In the genomic region with DNA sequence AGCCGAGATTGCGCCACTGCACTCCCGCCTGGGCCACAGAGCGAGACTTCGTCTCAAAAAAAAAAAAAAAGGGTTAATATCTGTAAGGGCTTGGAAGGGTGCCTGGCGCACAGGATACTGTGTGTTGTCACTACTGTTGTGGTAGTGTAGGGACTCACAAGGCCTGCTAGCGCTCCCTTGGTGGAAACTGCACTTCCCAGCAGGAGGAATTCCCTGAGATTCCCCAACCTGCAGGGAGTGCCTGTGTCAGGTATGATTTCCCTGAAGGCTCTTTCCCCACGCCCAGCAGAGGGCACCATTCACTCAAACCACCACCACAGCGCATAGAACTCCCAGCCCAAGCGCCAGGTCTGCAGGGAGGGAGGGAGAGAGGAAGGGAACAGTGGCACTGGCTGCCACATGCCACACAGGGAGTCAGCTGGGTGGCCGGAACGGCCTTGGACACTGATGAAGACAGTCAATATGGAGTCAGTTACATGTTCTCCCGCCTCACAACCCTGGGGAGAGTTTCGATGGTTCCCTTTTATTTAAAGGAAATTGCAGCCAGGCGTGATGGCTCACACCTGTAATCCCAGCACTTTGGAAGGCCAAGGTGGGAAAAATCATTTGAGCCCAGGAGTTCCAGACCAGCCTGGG, we compare ENCODE assay signal across 8 cellular contexts. TPM values are rescaled to one million over a fixed set of nuclear protein-coding genes. Genes with fewer than 3 reads are reported as not detected.
DNase-seq lines count a peak whose midpoint lies in the region; ATAC-seq, FAIRE-seq and TF ChIP-seq lines count a peak whose summit lies in the region.

No MANE protein-coding gene starts in this region.

- no peak overlapping the region for H2BK15ac ChIP-seq in H1 (ENCODE audit: low read length)

- no peak overlapping the region for H2BK120ac ChIP-seq in H1 (replicated peaks; ENCODE audit: low read depth, low read length)

- H3K79me1 ChIP-seq in H1 (ENCODE audit: low read depth, low read length): no peaks in the 10 kb centered on the region

- no peaks in the 10 kb centered on the region for H3K79me2 ChIP-seq in H1 (ENCODE audit: control insufficient read depth in 1 of 2, insufficient read depth in 2 of 2, low read length in 2 of 2)

- peak; percentile 98 for TF ChIP-seq RAD21 in H1 (IDR thresholded peaks at IDR 0.05 in 1 of 2, conservative IDR thresholded peaks at IDR 0.05 in 1 of 2; ENCODE audit: low read depth in 2 of 2, low read length in 2 of 2)

- H3K14ac ChIP-seq in H1 (ENCODE audit: insufficient read length): no peak overlapping the region

- no peaks in the 10 kb centered on the region for H3K36me3 ChIP-seq in CD4-positive, alpha-beta memory T cell (ENCODE audit: insufficient read depth, low read length)
- peaks cover 0 to 7% (median 4%) of the 10 kb centered on the region in 4 experiments; a peak in 2 of 8 replicates for H3K36me3 ChIP-seq in H1 (ENCODE audit: control insufficient read depth in 2 of 4, insufficient read depth in 4 of 4, low read length in 3 of 4)

- H4K5ac ChIP-seq in H1 (ENCODE audit: insufficient read length, low read depth, low read length): no peak overlapping the region

- no peaks in the 10 kb centered on the region for H3K9me3 Mint-ChIP-seq in CD4-positive, alpha-beta memory T cell
- H3K9me3 Mint-ChIP-seq in activated CD4-positive, alpha-beta memory T cell treated with anti-CD3 and anti-CD28 coated beads, Interleukin-2, amount 10 ng/mL, durations not matched to agents 7 days and 5 days: no peaks in the 10 kb centered on the region

- peak in 1 of 2 experiments; percentile 20; a peak in 2 of 3 replicates for TF ChIP-seq EP300 in H1 (IDR thresholded peaks at IDR 0.05; ENCODE audit: borderline replicate concordance in 1 of 2, low read depth in 2 of 2, low read length in 2 of 2)

- H4K20me1 ChIP-seq in H1 (replicated peaks in 1 of 2; ENCODE audit: control insufficient read depth in 1 of 2, insufficient read depth in 2 of 2, low read length in 2 of 2): no peaks in the 10 kb centered on the region

- H3K4me1 Mint-ChIP-seq in CD4-positive, alpha-beta memory T cell: peaks cover 0 to 3% (median 0%) of the 10 kb centered on the region in 4 donors
- peaks cover 5% of the 10 kb centered on the region for H3K4me1 Mint-ChIP-seq in activated CD4-positive, alpha-beta memory T cell treated with anti-CD3 and anti-CD28 coated beads, Interleukin-2, amount 10 ng/mL, durations not matched to agents 7 days and 5 days

- no peak overlapping the region for H3K27ac Mint-ChIP-seq in CD4-positive, alpha-beta memory T cell
- H3K27ac Mint-ChIP-seq in activated CD4-positive, alpha-beta memory T cell treated with anti-CD3 and anti-CD28 coated beads, Interleukin-2, amount 10 ng/mL, durations not matched to agents 7 days and 5 days: no peak overlapping the region

- no peak overlapping the region for H3K4ac ChIP-seq in H1 (replicated peaks; ENCODE audit: insufficient read length, low read depth, low read length)

- no peak overlapping the region for H3K23ac ChIP-seq in H1 (ENCODE audit: insufficient read length)

- CTCF ChIA-PET in CD4-positive, alpha-beta memory T cell (lab: Charles Lee; ENCODE audit: partially characterized antibody): interaction anchor here (1.1 to 3.0 kb wide), 3 partner anchors 10 to 419 kb away, joined by 5 to 13 read pairs (median 7); no protein-coding TSS in a partner anchor
- CTCF ChIA-PET in activated CD4-positive, alpha-beta memory T cell treated with anti-CD3 and anti-CD28 coated beads, Interleukin-2, amount 10 ng/mL, durations not matched to agents 7 days and 5 days (lab: Charles Lee): interaction anchor here (0.8 to 0.9 kb wide), 2 partner anchors 95 to 198 kb away, joined by 3 read pairs; no protein-coding TSS in a partner anchor
- CTCF ChIA-PET in H1 (lab: Charles Lee; ENCODE audit: partially characterized antibody): interaction anchor here (0.6 to 3.6 kb wide), 10 partner anchors 35 to 184 kb away, joined by 3 to 18 read pairs (median 4); no protein-coding TSS in a partner anchor

- no peaks in the 10 kb centered on the region for H3K36me3 Mint-ChIP-seq in CD4-positive, alpha-beta memory T cell
- no peaks in the 10 kb centered on the region for H3K36me3 Mint-ChIP-seq in activated CD4-positive, alpha-beta memory T cell treated with anti-CD3 and anti-CD28 coated beads, Interleukin-2, amount 10 ng/mL, durations not matched to agents 7 days and 5 days (ENCODE audit: low read depth)

- ATAC-seq in HG03378 (IDR thresholded peaks at IDR 0.05; ENCODE audit: unreplicated experiment): no peak

- no peaks in the 10 kb centered on the region for H3K4me1 ChIP-seq in CD4-positive, alpha-beta memory T cell (ENCODE audit: insufficient read depth, low read length)
- peaks cover 0 to 10% (median 3%) of the 10 kb centered on the region in 4 experiments; a peak in 4 of 7 replicates for H3K4me1 ChIP-seq in H1 (replicated peaks in 1 of 4; ENCODE audit: control insufficient read depth in 3 of 4, insufficient read depth in 4 of 4, low read length in 3 of 4)

- H3K27me3 Mint-ChIP-seq in CD4-positive, alpha-beta memory T cell: peaks cover 3 to 7% of the 10 kb centered on the region in 2 donors
- H3K27me3 Mint-ChIP-seq in activated CD4-positive, alpha-beta memory T cell treated with anti-CD3 and anti-CD28 coated beads, Interleukin-2, amount 10 ng/mL, durations not matched to agents 7 days and 5 days: no peaks in the 10 kb centered on the region

- no peak overlapping the region for H3K4me3 Mint-ChIP-seq in CD4-positive, alpha-beta memory T cell
- H3K4me3 Mint-ChIP-seq in activated CD4-positive, alpha-beta memory T cell treated with anti-CD3 and anti-CD28 coated beads, Interleukin-2, amount 10 ng/mL, durations not matched to agents 7 days and 5 days: no peak overlapping the region

- 32% methylated on average over 10 of the region's 15 CpGs; no CpG with 5 or more reads in 1 of the 2 experiments for WGBS in H1 (ENCODE audit: extremely low coverage in 1 of 2, insufficient coverage in 1 of 2, insufficient read length in 1 of 2, insufficient replicate concordance in 2 of 2, low coverage in 1 of 2, low lambda C conversion rate in 2 of 2, missing lambda C conversion rate in 1 of 2), 2 experiments

- H2AK5ac ChIP-seq in H1 (ENCODE audit: low read depth, low read length): no peak overlapping the region

- no peaks in the 10 kb centered on the region for H3K23me2 ChIP-seq in H1 (ENCODE audit: low read depth, low read length)

- no peak overlapping the region for H4K8ac ChIP-seq in H1 (ENCODE audit: extremely low read depth, insufficient read depth, low read length)

- no peaks in the 10 kb centered on the region for H3K9me3 ChIP-seq in CD4-positive, alpha-beta memory T cell (ENCODE audit: control insufficient read depth in 1 of 2, low read length in 2 of 2)
- H3K9me3 ChIP-seq in H1 (ENCODE audit: insufficient read depth in 2 of 2, low read depth in 1 of 2, low read length in 1 of 2): no peaks in the 10 kb centered on the region

- no peak overlapping the region for H3K9ac ChIP-seq in H1 (replicated peaks in 1 of 4; ENCODE audit: extremely low read depth in 1 of 4, low read depth in 3 of 4, low read length in 3 of 4)

- no peak overlapping the region for H2BK20ac ChIP-seq in H1 (ENCODE audit: low read length)

- POLR2A ChIA-PET in CD4-positive, alpha-beta memory T cell (lab: Charles Lee; ENCODE audit: partially characterized antibody): no interaction called here
- POLR2A ChIA-PET in activated CD4-positive, alpha-beta memory T cell treated with anti-CD3 and anti-CD28 coated beads, Interleukin-2, amount 10 ng/mL, durations not matched to agents 7 days and 5 days (lab: Charles Lee): no interaction called here
- POLR2A ChIA-PET in H1 (lab: Charles Lee; ENCODE audit: partially characterized antibody): interaction anchor here (0.8 to 2.1 kb wide), 6 partner anchors 33 to 114 kb away, joined by 3 to 6 read pairs (median 4); a partner anchor contains a TSS

- FAIRE-seq in H1 (lab: Jason Lieb, UNC): peak; percentile 88

- peak; percentile 61 for TF ChIP-seq CTCF in HL-60 (IDR thresholded peaks at IDR 0.05; ENCODE audit: insufficient read depth, low read length)
- peak; percentile 87 to 96 (median 96) for TF ChIP-seq CTCF in H1 (IDR thresholded peaks at IDR 0.05; ENCODE audit: control extremely low read depth in 1 of 3, insufficient read depth in 1 of 3, low read depth in 1 of 3, low read length in 3 of 3)

- peak in 4 of 5 donors; percentile 17 to 41 (median 22) for DNase-seq in CD4-positive, alpha-beta memory T cell
- DNase-seq in HL-60 (ENCODE audit: low read depth in 1 of 2, low spot score in 1 of 2) (peak; percentile 75 to 81), NCI-H82 (lab: John Stamatoyannopoulos, UW) (peak; percentile 84), H1 (ENCODE audit: low read depth in 1 of 2, low spot score in 2 of 2) (peak; percentile 84 to 92), midbrain (lab: John Stamatoyannopoulos, UW) (peak; percentile 80)
- peak; percentile 58 for DNase-seq in activated CD4-positive, alpha-beta memory T cell treated with anti-CD3 and anti-CD28 coated beads, Interleukin-2, amount 10 ng/mL, durations not matched to agents 7 days and 5 days
- peak; percentile 18 to 27 for DNase-seq in stimulated activated CD8-positive, alpha-beta memory T cell treated with anti-CD3 and anti-CD28 coated beads, Interleukin-7, amount 100 ng/mL, for 4 hours (ENCODE audit: low read depth in 2 of 2)

- H2BK5ac ChIP-seq in H1 (ENCODE audit: low read depth, low read length): no peak overlapping the region

- H4K91ac ChIP-seq in H1 (replicated peaks; ENCODE audit: insufficient read length, low read length): no peak overlapping the region

- H3K4me3 ChIP-seq in CD4-positive, alpha-beta memory T cell (ENCODE audit: low read length in 2 of 2): no peak overlapping the region
- H3K4me3 ChIP-seq in HL-60 (replicated peaks; ENCODE audit: insufficient read depth, low read length) (no peak overlapping the region), H1 (ENCODE audit: extremely low read depth in 1 of 4, insufficient read depth in 2 of 4, low read depth in 3 of 4, low read length in 4 of 4) (no peak overlapping the region)

- no peak overlapping the region for H3K56ac ChIP-seq in H1 (replicated peaks; ENCODE audit: insufficient read length, low read depth, low read length)

- H2BK12ac ChIP-seq in H1 (ENCODE audit: low read depth, low read length): no peak overlapping the region

- H3K27me3 ChIP-seq in CD4-positive, alpha-beta memory T cell (ENCODE audit: insufficient read depth, low read length): no peaks in the 10 kb centered on the region
- H3K27me3 ChIP-seq in HL-60 (ENCODE audit: insufficient read depth, poor library complexity, severe bottlenecking): no peaks in the 10 kb centered on the region
- no peaks in the 10 kb centered on the region for H3K27me3 ChIP-seq in H1 (replicated peaks in 1 of 4; ENCODE audit: control insufficient read depth in 3 of 4, extremely low read depth in 1 of 4, insufficient read depth in 3 of 4, low read length in 3 of 4)

- no peak overlapping the region for H3K27ac ChIP-seq in CD4-positive, alpha-beta memory T cell (ENCODE audit: low read depth, low read length)
- H3K27ac ChIP-seq in HL-60 (replicated peaks) (no peak overlapping the region), H1 (ENCODE audit: low read depth, low read length) (no peak overlapping the region)

- no peak for TF ChIP-seq POLR2A in H1 (IDR thresholded peaks at IDR 0.05; ENCODE audit: control extremely low read depth in 1 of 2, low read depth in 2 of 2, low read length in 2 of 2)

- no peak overlapping the region; the same call in 1 of the 2 replicates for H3K18ac ChIP-seq in H1 (ENCODE audit: extremely low read depth, low read length)

- intact Hi-C loops in CD4-positive, alpha-beta memory T cell (cut with micrococcal nuclease): loop anchor here (1.0 to 5.0 kb wide), 3 partner anchors 96 to 423 kb away; no protein-coding TSS in a partner anchor

- H3K4me2 ChIP-seq in H1 (ENCODE audit: insufficient read depth in 1 of 2, low read depth in 2 of 2, low read length in 2 of 2): no peak overlapping the region

- H2AFZ ChIP-seq in H1 (ENCODE audit: low read length): no peak overlapping the region

RNA-seq across cellular contexts. Expression of a gene that starts 32.7 kb away (rescaled TPM):
- under 1 TPM; 0.20 to 0.55 TPM for total RNA-seq in CD4-positive, alpha-beta memory T cell
- polyA plus RNA-seq in CD4-positive, alpha-beta memory T cell: under 1 TPM in 1 of 2 donors, not detected in 1; 0.17 TPM
- under 1 TPM; 0.18 to 0.20 TPM for total RNA-seq in activated CD4-positive, alpha-beta memory T cell treated with anti-CD3 and anti-CD28 coated beads, Interleukin-2, amount 10 ng/mL, durations not matched to agents 7 days and 5 days
- 265 and 319 TPM in 2 replicates for total RNA-seq in H1 (2021; fragmentation: NEBNext Ultra II Directional; extraction: Animal tissue kit (Norgen Biotek cat#: 25700))
- 119 and 133 TPM in 2 replicates for polyA plus RNA-seq in H1 (2011; rRNA removed)
- 140 TPM for polyA plus RNA-seq in H1 (2011; cell fraction: cytosol; rRNA removed)
- 186 TPM for polyA plus RNA-seq in H1 (2011; cell fraction: nucleus; rRNA removed)
- 164 to 357 TPM (median 291 TPM) in 4 replicates for polyA plus RNA-seq in H1 (2012, experiment 1 of 2)
- 25.7 TPM for polyA plus RNA-seq in H1 (2012, experiment 2 of 2)
- 267 TPM for polyA plus RNA-seq in H1 (2013, experiment 1 of 2)
- 227 TPM for polyA plus RNA-seq in H1 (2013, experiment 2 of 2)
- 304 and 433 TPM in 2 replicates for polyA minus RNA-seq in H1 (2011; rRNA and poly(A)+ RNA removed)
- polyA minus RNA-seq in H1 (2011; cell fraction: cytosol; rRNA and poly(A)+ RNA removed): 438 TPM
- polyA minus RNA-seq in H1 (2011; cell fraction: nucleus; rRNA and poly(A)+ RNA removed): 171 TPM

RNA-seq across cellular contexts. Expression of a gene that starts 59.2 kb away (rescaled TPM):
- total RNA-seq in CD4-positive, alpha-beta memory T cell: under 1 TPM; 0.39 to 0.47 TPM
- not detected for polyA plus RNA-seq in CD4-positive, alpha-beta memory T cell
- under 1 TPM; 0.15 to 0.33 TPM for total RNA-seq in activated CD4-positive, alpha-beta memory T cell treated with anti-CD3 and anti-CD28 coated beads, Interleukin-2, amount 10 ng/mL, durations not matched to agents 7 days and 5 days
- total RNA-seq in H1 (2021; fragmentation: NEBNext Ultra II Directional; extraction: Animal tissue kit (Norgen Biotek cat#: 25700)): 142 and 146 TPM in 2 replicates
- polyA plus RNA-seq in H1 (2011; rRNA removed): 171 and 251 TPM in 2 replicates
- 204 TPM for polyA plus RNA-seq in H1 (2011; cell fraction: cytosol; rRNA removed)
- polyA plus RNA-seq in H1 (2011; cell fraction: nucleus; rRNA removed): 481 TPM
- polyA plus RNA-seq in H1 (2012, experiment 1 of 2): 112 to 170 TPM (median 160 TPM) in 4 replicates
- polyA plus RNA-seq in H1 (2012, experiment 2 of 2): 101 TPM
- polyA plus RNA-seq in H1 (2013, experiment 1 of 2): 437 TPM
- 385 TPM for polyA plus RNA-seq in H1 (2013, experiment 2 of 2)
- polyA minus RNA-seq in H1 (2011; rRNA and poly(A)+ RNA removed): 257 and 277 TPM in 2 replicates
- polyA minus RNA-seq in H1 (2011; cell fraction: cytosol; rRNA and poly(A)+ RNA removed): 112 TPM
- polyA minus RNA-seq in H1 (2011; cell fraction: nucleus; rRNA and poly(A)+ RNA removed): 87.8 TPM

Comparison
In these comparisons a context has a peak if more than half of its experiments do, and no peak if none do; other contexts are left out.
1. DNase-seq: peak in every context shown above with its lines; median percentile 88 in H1; 84 in NCI-H82; 80 in midbrain; 78 in HL-60; 58 in activated CD4-positive, alpha-beta memory T cell treated with anti-CD3 and anti-CD28 coated beads, Interleukin-2, amount 10 ng/mL, durations not matched to agents 7 days and 5 days; 22 in CD4-positive, alpha-beta memory T cell; 22 in stimulated activated CD8-positive, alpha-beta memory T cell treated with anti-CD3 and anti-CD28 coated beads, Interleukin-7, amount 100 ng/mL, for 4 hours.
2. RNA of a gene that starts 32.7 kb away (total RNA-seq): 265 to 319 TPM in H1; 0.20 to 0.55 TPM in CD4-positive, alpha-beta memory T cell and 0.18 to 0.20 TPM in activated CD4-positive, alpha-beta memory T cell treated with anti-CD3 and anti-CD28 coated beads, Interleukin-2, amount 10 ng/mL, durations not matched to agents 7 days and 5 days; every median in the first group is over 100 times any median in the second.
3. RNA of a gene that starts 59.2 kb away (total RNA-seq): 142 to 146 TPM in H1; 0.39 to 0.47 TPM in CD4-positive, alpha-beta memory T cell and 0.15 to 0.33 TPM in activated CD4-positive, alpha-beta memory T cell treated with anti-CD3 and anti-CD28 coated beads, Interleukin-2, amount 10 ng/mL, durations not matched to agents 7 days and 5 days; every median in the first group is over 10 times any median in the second.